8 cellular contexts compared by ENCODE assay signal in genomic region chr19:57487477-57488298, GRCh38. TPM values are rescaled to one million over a fixed set of nuclear protein-coding genes. Genes with fewer than 3 reads are reported as not detected.
DNase-seq lines count a peak whose midpoint lies in the region; ATAC-seq and TF ChIP-seq lines count a peak whose summit lies in the region.
"Not testable (repeated sequence)": the region's sequence is repeated elsewhere in the genome, so short reads cannot be mapped to it uniquely, and the experiment has no call there.

Gene ZNF419, plus strand, starts transcription at chr19:57487750. Its CDS starts 201 bp downstream, at chr19:57487951.

- peak within 1 kb of the TSS; percentile 78 for H2AFZ ChIP-seq in KMS-11 (ENCODE audit: low read depth)

- H3K4me3 ChIP-seq in KMS-11 (IDR thresholded peaks at IDR 0.05; ENCODE audit: insufficient read depth, low read depth, low read length): not testable (repeated sequence)
- H3K4me3 ChIP-seq in Panc1 (ENCODE audit: low read depth in 2 of 2, low read length in 2 of 2): peak within 1 kb of the TSS; percentile 77 to 88

- peaks cover 16 to 36% of the 10 kb centered on the region in 2 donors for H3K9me3 Mint-ChIP-seq in activated T-cell treated with anti-CD3 and anti-CD28 coated beads, Interleukin-2, amount 50 U/mL, for 72 hours
- peaks cover 3 to 25% (median 8%) of the 10 kb centered on the region in 7 donors for H3K9me3 Mint-ChIP-seq in naive B cell

- H4K20me1 ChIP-seq in KMS-11 (ENCODE audit: insufficient read depth): not testable (repeated sequence)

- H3K4me2 ChIP-seq in KMS-11: peak within 1 kb of the TSS; percentile 47; the same call in 1 of the 2 replicates

- H3K27ac Mint-ChIP-seq in activated T-cell treated with anti-CD3 and anti-CD28 coated beads, Interleukin-2, amount 50 U/mL, for 72 hours: peak within 1 kb of the TSS; percentile 52
- peak within 1 kb of the TSS; percentile 25 to 97 (median 70) for H3K27ac Mint-ChIP-seq in naive B cell

- TF ChIP-seq CTCF in KMS-11 (conservative IDR thresholded peaks at IDR 0.05; ENCODE audit: low read depth, low read length); Panc1 (IDR thresholded peaks at IDR 0.05): not testable (repeated sequence)

- peak within 1 kb of the TSS; percentile 70 to 75 for H3K4me3 Mint-ChIP-seq in activated T-cell treated with anti-CD3 and anti-CD28 coated beads, Interleukin-2, amount 50 U/mL, for 72 hours
- H3K4me3 Mint-ChIP-seq in naive B cell: peak within 1 kb of the TSS; percentile 71 to 92 (median 86)

- POLR2A ChIA-PET in Panc1 (lab: Charles Lee): not testable (repeated sequence)

- peak within 1 kb of the TSS; percentile 14; the same call in 1 of the 2 replicates for H3K9ac ChIP-seq in KMS-11

- H3K79me2 ChIP-seq in KMS-11 (ENCODE audit: insufficient read depth, low read depth): not testable (repeated sequence)

- H3K36me3 ChIP-seq in KMS-11 (ENCODE audit: insufficient read depth); Panc1 (ENCODE audit: control insufficient read depth, insufficient read depth, low read length): not testable (repeated sequence)

- ATAC-seq in GM21737 (IDR thresholded peaks at IDR 0.05; ENCODE audit: unreplicated experiment): peak; percentile 95
- peak; percentile 100 for ATAC-seq in Panc1
- peak; percentile 98 to 99 for ATAC-seq in activated T-cell treated with anti-CD3 and anti-CD28 coated beads, Interleukin-2, amount 50 U/mL, for 72 hours (replicated peaks in 1 of 2)
- peak; percentile 94 to 98 for ATAC-seq in naive B cell (ENCODE audit: low read depth in 2 of 2)

- H3K36me3 Mint-ChIP-seq in activated T-cell treated with anti-CD3 and anti-CD28 coated beads, Interleukin-2, amount 50 U/mL, for 72 hours (ENCODE audit: insufficient read depth in 2 of 2): peaks cover 46 to 48% of the 10 kb centered on the region in 2 donors
- peaks cover 20 to 51% of the 10 kb centered on the region in 2 donors for H3K36me3 Mint-ChIP-seq in naive B cell

- DNase-seq in DMS79 treated with DMSO at 0.1 percent for 48 hours (lab: John Stamatoyannopoulos, UW) (peak; percentile 87), Panc1 (ENCODE audit: low read depth, low spot score) (peak; percentile 76), fibroblast of gingiva (ENCODE audit: low read depth) (peak; percentile 77), naive B cell (peak; percentile 89)
- DNase-seq in activated T-cell treated with anti-CD3 and anti-CD28 coated beads, Interleukin-2, amount 50 U/mL, for 72 hours: peak; percentile 93 to 94
- peak; percentile 78 to 88 for DNase-seq in stimulated activated CD8-positive, alpha-beta memory T cell treated with anti-CD3 and anti-CD28 coated beads, Interleukin-7, amount 100 ng/mL, for 48 hours (ENCODE audit: extremely low read depth in 1 of 2, low read depth in 1 of 2)

- not testable (repeated sequence) for H3K27ac ChIP-seq in KMS-11
- H3K27ac ChIP-seq in Panc1 (ENCODE audit: low read length): peak within 1 kb of the TSS; percentile 62

- in situ Hi-C loops in Panc1 (cut with HindIII; ENCODE audit: low pct_unique_long_range_greater_than_20kb, low sequenced_read_pairs): not testable (repeated sequence)

- H3K27me3 ChIP-seq in KMS-11 (ENCODE audit: insufficient read depth, low read depth); Panc1 (ENCODE audit: control insufficient read depth, insufficient read depth, low read length): not testable (repeated sequence)

- CTCF ChIA-PET in Panc1 (lab: Charles Lee): not testable (repeated sequence)

- not testable (repeated sequence) for BruUV-seq in Panc1 (replicated peaks; lab: Mats Ljungman, UMichigan)

- intact Hi-C loops in Panc1 (cut with micrococcal nuclease; ENCODE audit: unreplicated experiment): not testable (repeated sequence)

- H3K27me3 Mint-ChIP-seq in activated T-cell treated with anti-CD3 and anti-CD28 coated beads, Interleukin-2, amount 50 U/mL, for 72 hours (ENCODE audit: low read depth): not testable (repeated sequence)
- H3K27me3 Mint-ChIP-seq in naive B cell: peaks cover 10 to 11% (median 10%) of the 10 kb centered on the region in 3 donors

- peaks cover 16% of the 10 kb centered on the region for H3K4me1 Mint-ChIP-seq in activated T-cell treated with anti-CD3 and anti-CD28 coated beads, Interleukin-2, amount 50 U/mL, for 72 hours (ENCODE audit: low read depth)
- H3K4me1 Mint-ChIP-seq in naive B cell: peaks cover 17 to 27% (median 17%) of the 10 kb centered on the region in 3 donors

- not testable (repeated sequence) for H3K4me1 ChIP-seq in KMS-11 (ENCODE audit: low read depth, poor library complexity, severe bottlenecking); Panc1 (ENCODE audit: control insufficient read depth, insufficient read depth, low read length)

- not testable (repeated sequence) for H3K9me3 ChIP-seq in Panc1 (ENCODE audit: control insufficient read depth, insufficient read depth, low read depth, low read length)

RNA-seq across cellular contexts. Expression of gene ZNF419, which starts in this region (rescaled TPM):
- 14.0 TPM for total RNA-seq in Panc1 (2021; ENCODE audit: unreplicated experiment)
- polyA plus RNA-seq in Panc1 (2012; ENCODE audit: insufficient read length): 8.2 TPM
- total RNA-seq in activated T-cell treated with anti-CD3 and anti-CD28 coated beads, Interleukin-2, amount 50 U/mL, for 72 hours: 10 to 100 TPM; 10.2 to 11.1 TPM
- polyA plus RNA-seq in naive B cell (ENCODE audit: low read depth in 6 of 6): 10 to 100 TPM in 4 of 6 donors, 1 to 10 TPM in 2; 7.0 to 15.7 (median 12.1) TPM
